ENCODE assay signal across 1 cellular context in genomic region chr14:22686176-22686611, GRCh38.
TF ChIP-seq lines count a peak whose summit lies in the region.

No MANE protein-coding gene starts in this region.

TF ChIP-seq in H1, 55 proteins besides CTCF, POLR2A, EP300 and RAD21:
- 0 out of 2 replicates have a peak, but pooled peaks have one; percentile 4 for TF ChIP-seq YY1 (IDR thresholded peaks at IDR 0.05; ENCODE audit: low read depth, low read length)
